Comparison of ENCODE assay signal across 12 cellular contexts in the genomic region with DNA sequence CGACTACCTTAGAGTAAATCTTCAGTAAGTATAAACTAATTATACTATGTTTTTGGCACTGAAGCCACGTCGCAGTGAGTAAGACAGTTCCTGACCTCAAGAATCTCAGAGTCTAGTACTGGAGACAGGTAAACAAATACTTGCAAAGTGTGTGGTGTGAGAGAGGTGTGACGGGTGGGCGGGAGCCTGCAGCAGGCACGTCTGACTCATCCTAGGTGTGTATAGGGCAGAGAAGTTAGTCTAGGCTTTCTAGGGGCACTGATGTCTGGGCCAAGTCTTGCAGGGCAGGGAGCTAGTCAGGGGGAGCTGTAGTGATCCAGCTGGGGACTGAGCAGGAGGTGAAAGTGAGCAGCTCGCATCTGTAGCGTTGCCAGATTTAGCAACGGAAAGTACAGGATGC. TPM values are rescaled to one million over a fixed set of nuclear protein-coding genes. Genes with fewer than 3 reads are reported as not detected.
DNase-seq lines count a peak whose midpoint lies in the region; ATAC-seq and TF ChIP-seq lines count a peak whose summit lies in the region.
"Had no signal": no experiment of that assay in that cellular context is flagged by ENCODE, and none has a peak within 500 bp of the region (broad histone marks: within the 10 kb centered on the region; RNA-seq: fewer than 3 reads in every experiment).

No MANE protein-coding gene starts in this region.

- peaks cover 18% of the 10 kb centered on the region for H3K27me3 Mint-ChIP-seq in mesothelial cell of epicardium (ENCODE audit: low read depth)

- H3K4me3 Mint-ChIP-seq in mesothelial cell of epicardium = no peak overlapping the region
- H3K4me3 Mint-ChIP-seq: activated B cell treated with CpG ODN at 0.5 μM for 24 hours had no signal

- TF ChIP-seq CTCF in mesothelial cell of epicardium (IDR thresholded peaks at IDR 0.05; ENCODE audit: unreplicated experiment) = no peak

- peaks cover 56% of the 10 kb centered on the region for H3K4me1 Mint-ChIP-seq in mesothelial cell of epicardium

- peak overlapping the region; percentile 18 for H3K27ac Mint-ChIP-seq in mesothelial cell of epicardium
- H3K27ac Mint-ChIP-seq: activated B cell treated with CpG ODN at 0.5 μM for 24 hours had no signal

- H3K36me3 Mint-ChIP-seq in mesothelial cell of epicardium = peaks cover 9% of the 10 kb centered on the region

- peak; percentile 67 for ATAC-seq in GM18505 (IDR thresholded peaks at IDR 0.05; ENCODE audit: unreplicated experiment)
- ATAC-seq in GM21619 (IDR thresholded peaks at IDR 0.05; ENCODE audit: unreplicated experiment) = peak; percentile 78

- H3K9me3 Mint-ChIP-seq in mesothelial cell of epicardium = peaks cover 13% of the 10 kb centered on the region

- TF ChIP-seq POLR2A in GM18505 (IDR thresholded peaks at IDR 0.05; ENCODE audit: borderline replicate concordance, extremely low read depth, insufficient read depth, insufficient read length) = no peak

- DNase-seq in NCI-H526 treated with DMSO at 0.1 percent for 48 hours (lab: John Stamatoyannopoulos, UW) (peak; percentile 7), mesothelial cell of epicardium (ENCODE audit: low spot score in 2 of 2, unreplicated experiment in 2 of 2) (no peak), D341Med (ENCODE audit: low spot score) (no peak), AML-193 (lab: John Stamatoyannopoulos, UW) (no peak), EL (no peak), NCI-H1417 treated with DMSO at 0.1 percent for 48 hours (lab: John Stamatoyannopoulos, UW) (no peak)
- DNase-seq: activated B cell treated with CpG ODN at 0.5 μM for 24 hours, HCEC 1CT, NCI-H2081 had no signal

RNA-seq across cellular contexts. Expression of a gene that starts 35.9 kb away (rescaled TPM):
- total RNA-seq in mesothelial cell of epicardium = 1.7 to 2.7 TPM (median 2.2 TPM) in 3 replicates
- total RNA-seq: skeletal muscle tissue had no signal
